1 cellular context compared by ENCODE assay signal in genomic region chr6:160036331-160036695, GRCh38.
TF ChIP-seq lines count a peak whose summit lies in the region.

No MANE protein-coding gene starts in this region.

TF ChIP-seq in HepG2, 621 proteins besides CTCF, POLR2A, EP300 and RAD21:
- TF ChIP-seq ZBTB2 (CRISPR knock-in tag; IDR thresholded peaks at IDR 0.05; ENCODE audit: low read depth) (no peak), ERF (CRISPR knock-in tag; IDR thresholded peaks at IDR 0.05) (no peak), SAP130 (CRISPR knock-in tag; IDR thresholded peaks at IDR 0.05; ENCODE audit: low read depth) (no peak), MXD4 (CRISPR knock-in tag; IDR thresholded peaks at IDR 0.05) (no peak), ZFX (CRISPR knock-in tag; IDR thresholded peaks at IDR 0.05; ENCODE audit: low read depth) (no peak), BRD4 (CRISPR knock-in tag; IDR thresholded peaks at IDR 0.05) (no peak), SNAPC2 (CRISPR knock-in tag; IDR thresholded peaks at IDR 0.05) (no peak), TBX3 (IDR thresholded peaks at IDR 0.05; ENCODE audit: borderline replicate concordance) (no peak), ZFY (CRISPR knock-in tag; IDR thresholded peaks at IDR 0.05) (no peak)
- TF ChIP-seq, protein P1, sequence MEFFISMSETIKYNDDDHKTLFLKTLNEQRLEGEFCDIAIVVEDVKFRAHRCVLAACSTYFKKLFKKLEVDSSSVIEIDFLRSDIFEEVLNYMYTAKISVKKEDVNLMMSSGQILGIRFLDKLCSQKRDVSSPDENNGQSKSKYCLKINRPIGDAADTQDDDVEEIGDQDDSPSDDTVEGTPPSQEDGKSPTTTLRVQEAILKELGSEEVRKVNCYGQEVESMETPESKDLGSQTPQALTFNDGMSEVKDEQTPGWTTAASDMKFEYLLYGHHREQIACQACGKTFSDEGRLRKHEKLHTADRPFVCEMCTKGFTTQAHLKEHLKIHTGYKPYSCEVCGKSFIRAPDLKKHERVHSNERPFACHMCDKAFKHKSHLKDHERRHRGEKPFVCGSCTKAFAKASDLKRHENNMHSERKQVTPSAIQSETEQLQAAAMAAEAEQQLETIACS (CRISPR knock-in tag; IDR thresholded peaks at IDR 0.05) = no peak
